9 cellular contexts compared by ENCODE assay signal in the genomic region with DNA sequence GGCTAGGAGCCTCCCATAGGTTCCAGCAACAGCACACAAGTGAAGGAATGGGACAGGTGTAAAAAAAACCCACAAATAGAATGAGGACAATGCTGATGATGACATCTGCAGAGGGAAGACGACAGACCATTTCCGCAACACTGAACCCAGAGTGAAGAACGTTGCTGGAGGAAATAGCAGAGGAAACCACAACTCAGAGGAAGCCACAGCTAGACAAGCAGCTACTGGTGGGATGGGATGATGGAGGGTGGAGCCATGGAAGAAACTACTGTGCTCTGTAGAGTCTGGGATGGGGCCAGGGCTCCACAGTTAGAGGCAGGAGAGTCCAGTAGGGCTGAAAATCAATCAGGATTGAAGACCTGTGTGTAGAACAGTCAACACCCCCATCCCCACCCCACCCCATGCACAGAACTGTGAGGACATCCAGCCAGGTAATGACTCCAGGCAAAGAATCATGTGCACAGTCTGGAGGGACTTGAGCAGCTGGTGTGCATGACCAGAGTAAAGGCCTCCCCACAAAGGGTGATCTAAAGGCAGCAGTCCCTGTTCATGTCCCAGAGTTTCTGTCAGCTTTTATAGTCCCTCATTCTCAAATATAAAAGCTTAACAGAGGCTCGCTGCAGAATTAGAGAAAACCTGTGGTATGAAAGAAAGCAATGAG.
A peak's percentile ranks its signal among the peaks of the same experiment; 100 is the strongest.
DNase-seq lines count a peak whose midpoint lies in the region; ATAC-seq and TF ChIP-seq lines count a peak whose summit lies in the region.
"Had no signal": no experiment of that assay in that cellular context is flagged by ENCODE, and none has a peak within 500 bp of the region (broad histone marks: within the 10 kb centered on the region; RNA-seq: fewer than 3 reads in every experiment).

No MANE protein-coding gene starts in this region.

- no peaks in the 10 kb centered on the region for H3K27me3 Mint-ChIP-seq in activated CD8-positive, alpha-beta T cell treated with anti-CD3 and anti-CD28 coated beads for 36 hours

- POLR2A ChIA-PET in activated CD8-positive, alpha-beta T cell treated with anti-CD3 and anti-CD28 coated beads for 36 hours (lab: Charles Lee), result interaction anchor here (1.0 to 1.8 kb wide), 2 partner anchors 11 to 20 kb away, joined by 3 to 4 read pairs; no protein-coding TSS in a partner anchor
- POLR2A ChIA-PET in PC-3 (lab: Charles Lee; ENCODE audit: unreplicated experiment), result no interaction called here

- CTCF ChIA-PET in activated CD8-positive, alpha-beta T cell treated with anti-CD3 and anti-CD28 coated beads for 36 hours (lab: Charles Lee), result interaction anchor here (1.2 to 1.4 kb wide), 2 partner anchors 10 to 19 kb away, joined by 3 to 9 read pairs; no protein-coding TSS in a partner anchor
- CTCF ChIA-PET in PC-3 (lab: Charles Lee), result interaction anchor here (0.6 kb wide), 1 partner anchor 36 kb away, joined by 3 read pairs; no protein-coding TSS in a partner anchor

- H3K9me3 ChIP-seq in PC-3 (ENCODE audit: low read length) (no peaks in the 10 kb centered on the region), right atrium auricular region (no peaks in the 10 kb centered on the region)

- no peaks in the 10 kb centered on the region for H4K20me1 ChIP-seq in PC-3 (ENCODE audit: low read length)

- H3K4me1 ChIP-seq in PC-3 (ENCODE audit: insufficient read depth, low read length) (peaks cover 4% of the 10 kb centered on the region; the same call in 1 of the 2 replicates), right atrium auricular region (no peaks in the 10 kb centered on the region)

- peak; percentile 32 for DNase-seq in Ammon's horn (ENCODE audit: low spot score)
- peak; percentile 91 for DNase-seq in KG1 (lab: John Stamatoyannopoulos, UW)
- peak; percentile 74 for DNase-seq in activated CD8-positive, alpha-beta T cell treated with anti-CD3 and anti-CD28 coated beads for 36 hours
- peak; percentile 76 for DNase-seq in iris pigment epithelial cell (ENCODE audit: low read depth)
- DNase-seq in PC-3, result no peak
- DNase-seq in right atrium auricular region (ENCODE audit: low spot score), result no peak
- DNase-seq: NCI-H187 treated with DMSO at 0.1 percent for 48 hours had no signal

- H3K9me2 ChIP-seq in PC-3 (replicated peaks; ENCODE audit: low read length), result no peaks in the 10 kb centered on the region

- no peaks in the 10 kb centered on the region for H3F3A ChIP-seq in PC-3 (ENCODE audit: low read length, unreplicated experiment)

- peak; percentile 96 for ATAC-seq in activated CD8-positive, alpha-beta T cell treated with anti-CD3 and anti-CD28 coated beads for 36 hours
- no peak for ATAC-seq in PC-3
- ATAC-seq in HG02588 (IDR thresholded peaks at IDR 0.05; ENCODE audit: unreplicated experiment), result no peak
- ATAC-seq in SK-N-SH treated with all-trans-retinoic acid at 6 μM for 48 hours, result no peak

- no peak overlapping the region for H3K4me2 ChIP-seq in PC-3 (ENCODE audit: low read length)

- no peaks in the 10 kb centered on the region for H3K36me3 Mint-ChIP-seq in activated CD8-positive, alpha-beta T cell treated with anti-CD3 and anti-CD28 coated beads for 36 hours (ENCODE audit: low read depth)

- no peak overlapping the region for H3K27ac ChIP-seq in PC-3 (ENCODE audit: low read length)
- H3K27ac ChIP-seq in right atrium auricular region, result no peak overlapping the region

- no TSS peak for BruUV-seq in PC-3 (replicated peaks; lab: Mats Ljungman, UMichigan)

- intact Hi-C loops in activated CD8-positive, alpha-beta T cell treated with anti-CD3 and anti-CD28 coated beads for 36 hours (cut with micrococcal nuclease), result no loop called here
- intact Hi-C loops in PC-3 (cut with micrococcal nuclease), result no loop called here

- H3K9ac ChIP-seq in PC-3 (ENCODE audit: low read length), result no peak overlapping the region

- peaks cover 2% of the 10 kb centered on the region for H3K9me3 Mint-ChIP-seq in activated CD8-positive, alpha-beta T cell treated with anti-CD3 and anti-CD28 coated beads for 36 hours

- H3K4me3 ChIP-seq in PC-3 (ENCODE audit: low read length) (no peak overlapping the region), right atrium auricular region (no peak overlapping the region)

- no peaks in the 10 kb centered on the region for H3K79me2 ChIP-seq in PC-3 (ENCODE audit: low read length)

- H3K27me3 ChIP-seq in PC-3 (ENCODE audit: low read length) (no peaks in the 10 kb centered on the region), right atrium auricular region (no peaks in the 10 kb centered on the region)

- peak overlapping the region; percentile 17 for H3K4me3 Mint-ChIP-seq in activated CD8-positive, alpha-beta T cell treated with anti-CD3 and anti-CD28 coated beads for 36 hours

- peaks cover 31% of the 10 kb centered on the region for H3K4me1 Mint-ChIP-seq in activated CD8-positive, alpha-beta T cell treated with anti-CD3 and anti-CD28 coated beads for 36 hours (ENCODE audit: low read depth)

- peak overlapping the region; percentile 91 for H3K27ac Mint-ChIP-seq in activated CD8-positive, alpha-beta T cell treated with anti-CD3 and anti-CD28 coated beads for 36 hours

- H3K36me3 ChIP-seq in PC-3 (ENCODE audit: low read depth, low read length) (no peaks in the 10 kb centered on the region), right atrium auricular region (no peaks in the 10 kb centered on the region)

- H2AFZ ChIP-seq in PC-3 (ENCODE audit: low read length), result no peak overlapping the region

- no peak for TF ChIP-seq CTCF in activated CD8-positive, alpha-beta T cell treated with anti-CD3 and anti-CD28 coated beads for 36 hours (IDR thresholded peaks at IDR 0.05)
- TF ChIP-seq CTCF in PC-3 (conservative IDR thresholded peaks at IDR 0.05; ENCODE audit: low read depth, low read length) (no peak), right atrium auricular region (IDR thresholded peaks at IDR 0.05) (no peak)

TF ChIP-seq in SK-N-SH treated with all-trans-retinoic acid at 6 μM for 48 hours, 23 proteins besides CTCF, POLR2A, EP300 and RAD21:
- TF ChIP-seq ZNF8 (CRISPR knock-in tag; IDR thresholded peaks at IDR 0.05) (no peak), PPARA (CRISPR knock-in tag; IDR thresholded peaks at IDR 0.05; ENCODE audit: borderline replicate concordance) (no peak), BACH2 (CRISPR knock-in tag; IDR thresholded peaks at IDR 0.05; ENCODE audit: borderline replicate concordance) (no peak)
TF ChIP-seq in SK-N-SH treated with all-trans-retinoic acid at 6 μM for 48 hours: peak in this region for 0.

Comparison
In these comparisons a context has a peak if more than half of its experiments do, and no peak if none do; other contexts are left out.
1. DNase-seq: peak in Ammon's horn (single experiment), KG1 (single experiment), activated CD8-positive, alpha-beta T cell treated with anti-CD3 and anti-CD28 coated beads for 36 hours (single experiment) and iris pigment epithelial cell (single experiment); none in PC-3 (single experiment) and right atrium auricular region (single experiment).